Comparison of ENCODE assay signal across 8 cellular contexts in genomic region chr10:25226775-25227682, GRCh38. TPM values are rescaled to one million over a fixed set of nuclear protein-coding genes. Genes with fewer than 3 reads are reported as not detected.
DNase-seq lines count a peak whose midpoint lies in the region; ATAC-seq and TF ChIP-seq lines count a peak whose summit lies in the region.

No MANE protein-coding gene starts in this region.

- intact Hi-C loops in MCF 10A (cut with micrococcal nuclease) (loop anchor here (1.0 to 10.0 kb wide), 3 partner anchors 114 to 458 kb away; no protein-coding TSS in a partner anchor), breast epithelium (cut with DNase I; ENCODE audit: low total_unique reads) (loop anchor here (10.0 kb wide), 1 partner anchor 792 kb away; no protein-coding TSS in a partner anchor)

- no peaks in the 10 kb centered on the region for H3K9me3 Mint-ChIP-seq in MCF 10A (ENCODE audit: unreplicated experiment)

- no peak for TF ChIP-seq POLR2A in breast epithelium (IDR thresholded peaks at IDR 0.05)

- no peaks in the 10 kb centered on the region for H3K36me3 ChIP-seq in breast epithelium

- no peaks in the 10 kb centered on the region for H3K4me1 ChIP-seq in breast epithelium

- H3K27ac ChIP-seq in breast epithelium = no peak overlapping the region

- H3K4me3 Mint-ChIP-seq in MCF 10A (ENCODE audit: unreplicated experiment) = no peak overlapping the region

- no peak overlapping the region for H3K27ac Mint-ChIP-seq in MCF 10A (ENCODE audit: low read depth, unreplicated experiment)

- no peaks in the 10 kb centered on the region for H3K27me3 ChIP-seq in breast epithelium

- no peaks in the 10 kb centered on the region for H3K4me1 Mint-ChIP-seq in MCF 10A (ENCODE audit: insufficient read depth, unreplicated experiment)

- TF ChIP-seq RAD21 in Ishikawa (IDR thresholded peaks at IDR 0.05; ENCODE audit: low read depth) = peak; percentile 70

- H3K36me3 Mint-ChIP-seq in MCF 10A (ENCODE audit: insufficient read depth, unreplicated experiment) = no peaks in the 10 kb centered on the region

- POLR2A ChIA-PET in MCF 10A (lab: Yijun Ruan, JAX) = interaction anchor here (0.6 to 0.7 kb wide), 2 partner anchors 43 to 201 kb away, joined by 3 to 4 read pairs; no protein-coding TSS in a partner anchor

- no peaks in the 10 kb centered on the region for H3K9me3 ChIP-seq in breast epithelium

- H3K4me3 ChIP-seq in breast epithelium = no peak overlapping the region
- no peak overlapping the region for H3K4me3 ChIP-seq in foreskin fibroblast (ENCODE audit: low read depth in 1 of 2, low read length in 2 of 2)

- CTCF ChIA-PET in MCF 10A (lab: Yijun Ruan, JAX) = interaction anchor here (0.6 to 2.8 kb wide), 22 partner anchors 9 to 407 kb away, joined by 3 to 29 read pairs (median 4); no protein-coding TSS in a partner anchor

- ATAC-seq in HG03469 (IDR thresholded peaks at IDR 0.05; ENCODE audit: unreplicated experiment) (no peak), GM21390 (IDR thresholded peaks at IDR 0.05; ENCODE audit: unreplicated experiment) (no peak)

- DNase-seq in MCF 10A (ENCODE audit: unreplicated experiment) (peak; percentile 65), breast epithelium (ENCODE audit: low spot score in 2 of 2) (no peak), SW 1271 (lab: John Stamatoyannopoulos, UW) (peak; percentile 1 to 28), foreskin fibroblast (peak; percentile 1 to 34), pons (ENCODE audit: low spot score) (peak; percentile 93)

- no TSS peak for BruUV-seq in MCF 10A (replicated peaks; lab: Mats Ljungman, UMichigan)

- no peak for TF ChIP-seq EP300 in Ishikawa (IDR thresholded peaks at IDR 0.05; ENCODE audit: borderline replicate concordance)

- H3K27me3 Mint-ChIP-seq in MCF 10A (ENCODE audit: insufficient read depth, unreplicated experiment) = peaks cover 24% of the 10 kb centered on the region

- TF ChIP-seq CTCF in MCF 10A (IDR thresholded peaks at IDR 0.05; ENCODE audit: unreplicated experiment) (peak; percentile 69), breast epithelium (IDR thresholded peaks at IDR 0.05) (peak in 1 of 3 donors; percentile 25), foreskin fibroblast (IDR thresholded peaks at IDR 0.05; ENCODE audit: low read depth, low read length) (peak; percentile 71)

TF ChIP-seq in Ishikawa, 13 proteins besides CTCF, POLR2A, EP300 and RAD21:
- TF ChIP-seq FOXM1 (IDR thresholded peaks at IDR 0.05; ENCODE audit: borderline replicate concordance, low read depth) (no peak), USF1 (IDR thresholded peaks at IDR 0.05) (no peak), EGR1 (IDR thresholded peaks at IDR 0.05) (no peak), CREB1 (IDR thresholded peaks at IDR 0.05; ENCODE audit: low read depth) (no peak), TEAD4 (IDR thresholded peaks at IDR 0.05) (no peak), TAF1 (IDR thresholded peaks at IDR 0.05; ENCODE audit: low read depth) (no peak), MAX (IDR thresholded peaks at IDR 0.05) (no peak), YY1 (IDR thresholded peaks at IDR 0.05; ENCODE audit: low read depth) (no peak), REST (IDR thresholded peaks at IDR 0.05; ENCODE audit: low read depth) (no peak), TCF12 (IDR thresholded peaks at IDR 0.05; ENCODE audit: low read depth) (no peak), NFIC (IDR thresholded peaks at IDR 0.05) (no peak)

RNA-seq across cellular contexts. Expression of gene GPR158, which starts 52.2 kb away (rescaled TPM):
- total RNA-seq in MCF 10A (2022) = not detected in 2 replicates
- total RNA-seq in breast epithelium = under 1 TPM in 2 of 3 donors, not detected in 1; 0.16 to 0.29 TPM

Comparison
In these comparisons a context has a peak if more than half of its experiments do, and no peak if none do; other contexts are left out.
1. DNase-seq: peak in MCF 10A (single experiment), SW 1271 (2 of 2), foreskin fibroblast (2 of 2) and pons (single experiment); none in breast epithelium (0 of 2).